5 cellular contexts compared by ENCODE assay signal in genomic region chr20:47912786-47913501, GRCh38.
DNase-seq lines count a peak whose midpoint lies in the region; ATAC-seq, FAIRE-seq and TF ChIP-seq lines count a peak whose summit lies in the region.
"Not testable (repeated sequence)": the region's sequence is repeated elsewhere in the genome, so short reads cannot be mapped to it uniquely, and the experiment has no call there.

No MANE protein-coding gene starts in this region.

- not testable (repeated sequence) for H3K79me2 ChIP-seq in HepG2 (ENCODE audit: insufficient read depth, low read length)

- ATAC-seq in HepG2 = peak; percentile 83

- peak; percentile 81 for FAIRE-seq in HepG2 (lab: Jason Lieb, UNC)

- peak overlapping the region in 1 of 3 experiments; percentile 23; a peak in 2 of 6 replicates for H3K4me3 ChIP-seq in HepG2 (replicated peaks in 1 of 3; ENCODE audit: insufficient read depth in 1 of 3, low read depth in 2 of 3, low read length in 3 of 3)

- 0 out of 4 replicates have a peak, but pooled peaks of 1 of the 2 experiments have one; percentile 24 for TF ChIP-seq POLR2A in HepG2 (IDR thresholded peaks at IDR 0.05; ENCODE audit: insufficient read depth in 1 of 2, low read depth in 2 of 2, low read length in 2 of 2)

- H2AFZ ChIP-seq in HepG2 (ENCODE audit: low read length) = not testable (repeated sequence)

- H3K9ac ChIP-seq in HepG2 (ENCODE audit: insufficient read depth, low read depth, low read length) = peak overlapping the region; percentile 46

- H3K27ac ChIP-seq in RWPE1 (peak overlapping the region; percentile 95), HepG2 (ENCODE audit: extremely low read length, insufficient read depth, low read length) (peak overlapping the region; percentile 53)

- CTCF ChIA-PET in RWPE1 (lab: Yijun Ruan, JAX); HepG2 (lab: Yijun Ruan, JAX; ENCODE audit: low intra/inter-chr PET ratio, low total read pairs): not testable (repeated sequence)

- H3K4me2 ChIP-seq in HepG2 (ENCODE audit: low read depth, low read length) = peak overlapping the region; percentile 59

- 27% methylated on average over 12 of the region's 12 CpGs for WGBS in HepG2 (ENCODE audit: low lambda C conversion rate)

- peaks cover 20% of the 10 kb centered on the region for H3K9me3 Mint-ChIP-seq in nephron

- intact Hi-C loops in HepG2 (cut with micrococcal nuclease; ENCODE audit: unreplicated experiment) = not testable (repeated sequence)

- peaks cover 24% of the 10 kb centered on the region for H3K9me3 ChIP-seq in HepG2 (ENCODE audit: low read length)

- TF ChIP-seq CTCF in RWPE1 (conservative IDR thresholded peaks at IDR 0.05; ENCODE audit: low read depth); HepG2 (CRISPR knock-in tag; IDR thresholded peaks at IDR 0.05); nephron (IDR thresholded peaks at IDR 0.05; ENCODE audit: unreplicated experiment in 3 of 3): not testable (repeated sequence)

- POLR2A ChIA-PET in RWPE1 (lab: Yijun Ruan, JAX; ENCODE audit: low non-redundant PET); HepG2 (lab: Yijun Ruan, JAX): not testable (repeated sequence)

- H3K27me3 ChIP-seq in HepG2 (ENCODE audit: control insufficient read depth in 1 of 2, insufficient read depth in 2 of 2, low read length in 2 of 2) = peaks cover 0 to 15% of the 10 kb centered on the region in 2 experiments; a peak in 2 of 5 replicates

- BruUV-seq in HepG2 (replicated peaks; lab: Mats Ljungman, UMichigan) = not testable (repeated sequence)

- TF ChIP-seq RAD21 in HepG2 (CRISPR knock-in tag; IDR thresholded peaks at IDR 0.05) = not testable (repeated sequence)

- H4K20me1 ChIP-seq in HepG2 (ENCODE audit: insufficient read depth, low read length) = not testable (repeated sequence)

- TF ChIP-seq EP300 in HepG2 (IDR thresholded peaks at IDR 0.05; ENCODE audit: low read depth in 2 of 2, low read length in 2 of 2) (peak in 1 of 2 experiments; percentile 85; a peak in 2 of 4 replicates), HepG2 (CRISPR knock-in tag; IDR thresholded peaks at IDR 0.05; ENCODE audit: borderline replicate concordance) (peak; percentile 82; the same call in 1 of the 2 replicates)

- peaks cover 11% of the 10 kb centered on the region for H3K36me3 Mint-ChIP-seq in nephron (ENCODE audit: low read depth)

- not testable (repeated sequence) for H3K36me3 ChIP-seq in HepG2 (replicated peaks in 1 of 2; ENCODE audit: control insufficient read depth in 1 of 2, insufficient read depth in 2 of 2, low read length in 2 of 2)

- in situ Hi-C loops in HepG2 (cut with HindIII; ENCODE audit: extremely low pct_ligation_motif_present, low pct_unique_long_range_greater_than_20kb) = not testable (repeated sequence)

- H3K27me3 Mint-ChIP-seq in nephron (ENCODE audit: low read depth) = peaks cover 14% of the 10 kb centered on the region

- peaks cover 63% of the 10 kb centered on the region for H3K4me1 ChIP-seq in HepG2 (ENCODE audit: insufficient read depth, low read length)

- peaks cover 51% of the 10 kb centered on the region for H3K4me1 Mint-ChIP-seq in nephron

- not testable (repeated sequence) for H3K4me3 Mint-ChIP-seq in nephron

- H3K27ac Mint-ChIP-seq in nephron = peak overlapping the region in 2 of 3 experiments; percentile 5 to 15

- DNase-seq in HT-29 (ENCODE audit: low spot score) (peak; percentile 36), dermis blood vessel endothelial cell (peak; percentile 22), HepG2 (ENCODE audit: low spot score) (peak; percentile 100)
- DNase-seq in RWPE1 (ENCODE audit: low spot score) = not testable (repeated sequence)

TF ChIP-seq in HepG2, 621 proteins besides CTCF, POLR2A, EP300 and RAD21 (continues in another document):
- TF ChIP-seq ETV5 (CRISPR knock-in tag; IDR thresholded peaks at IDR 0.05; ENCODE audit: borderline replicate concordance) (peak; percentile 86; the same call in 1 of the 2 replicates), PAXIP1 (CRISPR knock-in tag; conservative IDR thresholded peaks at IDR 0.05) (peak; percentile 86), ZNF362 (CRISPR knock-in tag; IDR thresholded peaks at IDR 0.05; ENCODE audit: borderline replicate concordance) (peak; percentile 44; the same call in 1 of the 2 replicates), SALL1 (CRISPR knock-in tag; IDR thresholded peaks at IDR 0.05) (peak; percentile 83; the same call in 1 of the 2 replicates), ZNF644 (CRISPR knock-in tag; IDR thresholded peaks at IDR 0.05; ENCODE audit: low read depth) (peak; percentile 87), ZNF232 (CRISPR knock-in tag; IDR thresholded peaks at IDR 0.05; ENCODE audit: borderline replicate concordance) (peak; percentile 37; the same call in 1 of the 2 replicates), PPARG (CRISPR knock-in tag; conservative IDR thresholded peaks at IDR 0.05) (peak; percentile 80), DNMT3B (CRISPR knock-in tag; conservative IDR thresholded peaks at IDR 0.05) (0 out of 2 replicates have a peak, but pooled peaks have one; percentile 35), TFDP1 (CRISPR knock-in tag; IDR thresholded peaks at IDR 0.05; ENCODE audit: borderline replicate concordance) (0 out of 2 replicates have a peak, but pooled peaks have one; percentile 48), SPEN (CRISPR knock-in tag; IDR thresholded peaks at IDR 0.05; ENCODE audit: low read depth) (peak; percentile 75; the same call in 1 of the 2 replicates), ZNF101 (CRISPR knock-in tag; IDR thresholded peaks at IDR 0.05; ENCODE audit: borderline replicate concordance, low read depth) (0 out of 2 replicates have a peak, but pooled peaks have one; percentile 55), BCL6 (CRISPR knock-in tag; IDR thresholded peaks at IDR 0.05) (peak; percentile 90), PITX1 (CRISPR knock-in tag; IDR thresholded peaks at IDR 0.05) (peak; percentile 76), ZNF331 (CRISPR knock-in tag; IDR thresholded peaks at IDR 0.05) (peak; percentile 87), ATF7 (IDR thresholded peaks at IDR 0.05) (peak; percentile 35; the same call in 1 of the 2 replicates), ATF1 (CRISPR knock-in tag; IDR thresholded peaks at IDR 0.05) (peak; percentile 57), ZNF589 (CRISPR knock-in tag; conservative IDR thresholded peaks at IDR 0.05) (0 out of 2 replicates have a peak, but pooled peaks have one; percentile 66), THAP11 (CRISPR knock-in tag; IDR thresholded peaks at IDR 0.05) (0 out of 2 replicates have a peak, but pooled peaks have one; percentile 31), POGZ (CRISPR knock-in tag; IDR thresholded peaks at IDR 0.05) (0 out of 2 replicates have a peak, but pooled peaks have one; percentile 52), KLF6 (CRISPR knock-in tag; IDR thresholded peaks at IDR 0.05) (peak; percentile 82; the same call in 1 of the 2 replicates), NR2F1 (CRISPR knock-in tag; IDR thresholded peaks at IDR 0.05) (0 out of 4 replicates have a peak, but pooled peaks of 1 of the 2 experiments have one; percentile 37), ZNF878 (CRISPR knock-in tag; IDR thresholded peaks at IDR 0.05) (peak; percentile 93), ZMYM4 (CRISPR knock-in tag; IDR thresholded peaks at IDR 0.05) (peak; percentile 61; the same call in 1 of the 2 replicates), ZKSCAN8 (CRISPR knock-in tag; IDR thresholded peaks at IDR 0.05; ENCODE audit: borderline replicate concordance) (peak; percentile 91; the same call in 1 of the 2 replicates)
- not testable (repeated sequence) for TF ChIP-seq ATF7 (CRISPR knock-in tag; IDR thresholded peaks at IDR 0.05)
